15 cellular contexts compared by ENCODE assay signal in the genomic region with DNA sequence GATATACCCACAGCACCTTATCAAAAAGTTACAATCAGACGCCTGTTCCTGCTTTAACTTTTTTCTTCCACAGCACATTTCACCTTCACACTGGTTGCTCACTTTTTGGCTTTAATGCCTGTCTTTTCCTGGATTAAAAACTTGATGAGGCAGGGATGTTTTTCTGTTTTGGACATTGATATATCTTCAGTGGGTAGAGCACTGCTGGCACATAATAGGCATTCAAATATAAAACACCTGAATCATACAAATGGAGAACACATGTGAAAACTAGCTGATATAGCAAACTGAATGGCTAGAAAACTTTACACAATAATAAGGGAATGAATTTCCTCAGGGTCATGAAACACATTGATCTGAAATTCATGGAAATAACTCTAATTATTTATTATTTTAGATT.
"Had no signal": no experiment of that assay in that cellular context is flagged by ENCODE, and none has a peak within 500 bp of the region (broad histone marks: within the 10 kb centered on the region; RNA-seq: fewer than 3 reads in every experiment).

No MANE protein-coding gene starts in this region.

- DNase-seq: cerebellar nuclear complex; esophagus squamous epithelium; heart left ventricle; hippocampal formation; left colon; spleen; stimulated activated CD4-positive, alpha-beta T cell treated with anti-CD3 and anti-CD28 coated beads, Interleukin-15, amount 100 ng/mL, for 24 hours; stimulated activated CD4-positive, alpha-beta T cell treated with anti-CD3 and anti-CD28 coated beads, Interleukin-1b, Interleukin-23, amount 100 ng/mL, for 48 hours; stimulated activated CD4-positive, alpha-beta T cell treated with anti-CD3 and anti-CD28 coated beads, Interleukin-4, amount 100 ng/mL, for 24 hours; tibial artery had no signal

- H3K27ac ChIP-seq: heart left ventricle, spleen, tibial artery had no signal

- H3K36me3 ChIP-seq: esophagus squamous epithelium, spleen, tibial artery had no signal

- H3K4me1 Mint-ChIP-seq: stimulated activated memory B cell treated with anti-CD40 and anti-IgM and Interleukin-4, amounts not matched to agents 10 μg/mL and 1 μg/mL and 100 μg/mL, for 72 hours had no signal

- H3K36me3 Mint-ChIP-seq: natural killer cell treated with Interleukin-12 subunit alpha and Interleukin-12 subunit beta and Interleukin-15 and Interleukin-18, amount 100 ng/mL, for 72 hours; stimulated activated memory B cell treated with anti-CD40 and anti-IgM and Interleukin-4, amounts not matched to agents 10 μg/mL and 1 μg/mL and 100 μg/mL, for 72 hours had no signal

- ATAC-seq: left colon; natural killer cell treated with Interleukin-12 subunit alpha and Interleukin-12 subunit beta and Interleukin-15 and Interleukin-18, amount 100 ng/mL, for 72 hours; sciatic nerve; stimulated activated memory B cell treated with anti-CD40 and anti-IgM and Interleukin-4, amounts not matched to agents 10 μg/mL and 1 μg/mL and 100 μg/mL, for 72 hours had no signal

- H3K4me3 Mint-ChIP-seq: dendritic cell treated with granulocyte-macrophage colony-stimulating factor and Interleukin-4, amounts not matched to agents 40 ng/mL and 50 ng/mL, for 4 days; natural killer cell treated with Interleukin-12 subunit alpha and Interleukin-12 subunit beta and Interleukin-15 and Interleukin-18, amount 100 ng/mL, for 72 hours; stimulated activated memory B cell treated with anti-CD40 and anti-IgM and Interleukin-4, amounts not matched to agents 10 μg/mL and 1 μg/mL and 100 μg/mL, for 72 hours; stimulated activated naive CD8-positive, alpha-beta T cell treated with anti-CD3 and anti-CD28 coated beads, Interleukin-15, Interleukin-2, amounts not matched to agents 100 ng/mL and 50 ng/mL, for 24 hours had no signal

- H3K27me3 ChIP-seq: esophagus squamous epithelium, heart left ventricle, spleen, tibial artery had no signal

- H3K9me3 Mint-ChIP-seq: natural killer cell treated with Interleukin-12 subunit alpha and Interleukin-12 subunit beta and Interleukin-15 and Interleukin-18, amount 100 ng/mL, for 72 hours; stimulated activated memory B cell treated with anti-CD40 and anti-IgM and Interleukin-4, amounts not matched to agents 10 μg/mL and 1 μg/mL and 100 μg/mL, for 72 hours; stimulated activated naive CD8-positive, alpha-beta T cell treated with anti-CD3 and anti-CD28 coated beads, Interleukin-15, Interleukin-2, amounts not matched to agents 100 ng/mL and 50 ng/mL, for 24 hours had no signal

- H3K4me3 ChIP-seq: esophagus squamous epithelium, heart left ventricle, spleen, tibial artery had no signal

- H3K27me3 Mint-ChIP-seq: dendritic cell treated with granulocyte-macrophage colony-stimulating factor and Interleukin-4, amounts not matched to agents 40 ng/mL and 50 ng/mL, for 4 days; natural killer cell treated with Interleukin-12 subunit alpha and Interleukin-12 subunit beta and Interleukin-15 and Interleukin-18, amount 100 ng/mL, for 72 hours; stimulated activated memory B cell treated with anti-CD40 and anti-IgM and Interleukin-4, amounts not matched to agents 10 μg/mL and 1 μg/mL and 100 μg/mL, for 72 hours; stimulated activated naive CD8-positive, alpha-beta T cell treated with anti-CD3 and anti-CD28 coated beads, Interleukin-15, Interleukin-2, amounts not matched to agents 100 ng/mL and 50 ng/mL, for 24 hours had no signal

- H3K27ac Mint-ChIP-seq: dendritic cell treated with granulocyte-macrophage colony-stimulating factor and Interleukin-4, amounts not matched to agents 40 ng/mL and 50 ng/mL, for 4 days; natural killer cell treated with Interleukin-12 subunit alpha and Interleukin-12 subunit beta and Interleukin-15 and Interleukin-18, amount 100 ng/mL, for 72 hours; stimulated activated memory B cell treated with anti-CD40 and anti-IgM and Interleukin-4, amounts not matched to agents 10 μg/mL and 1 μg/mL and 100 μg/mL, for 72 hours; stimulated activated naive CD8-positive, alpha-beta T cell treated with anti-CD3 and anti-CD28 coated beads, Interleukin-15, Interleukin-2, amounts not matched to agents 100 ng/mL and 50 ng/mL, for 24 hours had no signal

- H3K9me3 ChIP-seq: esophagus squamous epithelium, tibial artery had no signal
